ENCODE assay signal across 9 cellular contexts in the genomic region with DNA sequence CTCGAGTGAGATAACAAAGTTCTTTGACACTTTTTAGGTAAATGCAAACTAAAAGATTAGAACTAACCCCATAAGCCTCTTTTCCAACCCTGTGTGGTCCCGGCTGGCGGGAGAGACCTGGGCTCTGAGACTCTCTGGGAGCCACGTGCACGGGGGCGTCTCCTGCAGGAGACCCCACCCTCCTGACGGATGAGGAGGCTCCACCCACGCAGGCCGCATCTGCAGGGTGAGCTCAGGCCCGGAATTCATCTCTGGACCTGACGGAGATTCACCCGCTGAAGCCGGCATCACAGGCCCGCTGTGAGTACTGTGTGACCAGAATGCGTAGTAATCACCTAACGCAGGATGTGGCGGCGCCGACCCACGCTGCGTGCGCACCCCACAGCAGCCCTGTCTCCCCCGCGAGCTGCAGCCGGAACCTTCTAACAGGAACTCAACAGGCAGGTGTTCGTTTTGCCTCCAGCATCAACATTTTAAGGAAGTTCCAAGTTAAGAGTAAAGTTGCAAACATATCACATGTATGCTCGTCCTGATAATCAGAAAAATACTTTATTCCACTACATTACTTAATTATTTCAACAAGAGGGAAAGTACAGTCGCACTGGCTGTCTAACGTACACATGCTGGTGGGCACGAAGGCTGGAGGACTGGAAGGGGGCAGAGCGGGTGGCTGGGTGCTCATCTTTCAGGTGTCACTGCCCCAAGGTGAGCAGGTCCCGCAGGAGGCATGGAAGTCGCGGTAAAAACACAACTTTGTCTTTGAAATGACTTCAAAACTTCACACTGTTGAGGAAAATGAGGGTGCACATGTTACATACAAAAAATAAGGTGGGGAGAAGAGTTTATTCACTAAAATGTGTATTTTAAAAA. TPM values are rescaled to one million over a fixed set of nuclear protein-coding genes. Genes with fewer than 3 reads are reported as not detected.
DNase-seq lines count a peak whose midpoint lies in the region; ATAC-seq, FAIRE-seq and TF ChIP-seq lines count a peak whose summit lies in the region.
"Had no signal": no experiment of that assay in that cellular context is flagged by ENCODE, and none has a peak within 500 bp of the region (broad histone marks: within the 10 kb centered on the region; RNA-seq: fewer than 3 reads in every experiment).

No MANE protein-coding gene starts in this region.

- H3K4me3 ChIP-seq in Peyer's patch, result peak overlapping the region; percentile 21 to 34 (median 29)
- H3K4me3 ChIP-seq in keratinocyte (ENCODE audit: control insufficient read depth in 2 of 3, extremely low read depth in 1 of 3, insufficient read depth in 2 of 3, low read depth in 1 of 3, low read length in 3 of 3), result peak overlapping the region in 1 of 3 experiments; percentile 38
- H3K4me3 ChIP-seq: lung had no signal

- no peaks in the 10 kb centered on the region for H3K9me3 ChIP-seq in Peyer's patch
- H3K9me3 ChIP-seq in keratinocyte (ENCODE audit: control insufficient read depth, low read depth, low read length), result peaks cover 3% of the 10 kb centered on the region

- DNase-seq in Peyer's patch (peak; percentile 71 to 95 (median 90)), keratinocyte (ENCODE audit: low read depth, low spot score) (no peak), OCI-M2 (lab: John Stamatoyannopoulos, UW; ENCODE audit: unreplicated experiment) (no peak), HPDE6-E6E7 (ENCODE audit: extremely low spot score) (no peak), NCI-H1092 treated with DMSO at 0.1 percent for 48 hours (lab: John Stamatoyannopoulos, UW) (no peak)
- peak; percentile 80 for DNase-seq in activated effector memory CD4-positive, alpha-beta T cell treated with Interleukin-2 at 50 U/mL for 16 hours
- DNase-seq in stimulated activated CD8-positive, alpha-beta memory T cell treated with anti-CD3 and anti-CD28 coated beads, Interleukin-4, amount 100 ng/mL, for 24 hours (ENCODE audit: low read depth), result peak; percentile 66

- peak overlapping the region; percentile 42 to 70 (median 66) for H3K27ac ChIP-seq in Peyer's patch
- H3K27ac ChIP-seq in keratinocyte (ENCODE audit: control insufficient read depth, insufficient read depth, low read length), result no peak overlapping the region

- no peak for FAIRE-seq in keratinocyte (lab: Jason Lieb, UNC)

- H3K4me1 ChIP-seq in Peyer's patch, result peaks cover 0 to 9% (median 0%) of the 10 kb centered on the region in 4 donors
- H3K4me1 ChIP-seq in keratinocyte (ENCODE audit: control insufficient read depth, extremely low read depth, insufficient read depth, low read length), result peaks cover 17% of the 10 kb centered on the region

- no peak overlapping the region for H2AFZ ChIP-seq in keratinocyte (ENCODE audit: control insufficient read depth, low read length)

- no peaks in the 10 kb centered on the region for H3K79me2 ChIP-seq in keratinocyte (ENCODE audit: control insufficient read depth, insufficient read depth, low read length)

- no peak for TF ChIP-seq CTCF in Peyer's patch (IDR thresholded peaks at IDR 0.05)
- no peak for TF ChIP-seq CTCF in keratinocyte (optimal IDR thresholded peaks at IDR 0.05 in 1 of 3, IDR thresholded peaks at IDR 0.05 in 1 of 3, conservative IDR thresholded peaks at IDR 0.05 in 1 of 3; ENCODE audit: extremely low read depth in 1 of 3, insufficient read depth in 2 of 3, low read length in 3 of 3)

- no peak overlapping the region for H3K9ac ChIP-seq in keratinocyte (ENCODE audit: control insufficient read depth, extremely low read depth, insufficient read depth, low read length)

- H3K27me3 ChIP-seq in Peyer's patch, result no peaks in the 10 kb centered on the region
- H3K27me3 ChIP-seq in keratinocyte (ENCODE audit: control insufficient read depth, extremely low read depth, insufficient read depth, low read length), result peaks cover 89% of the 10 kb centered on the region

- no peaks in the 10 kb centered on the region for H3K9me1 ChIP-seq in keratinocyte (ENCODE audit: control insufficient read depth, extremely low read depth, insufficient read depth, low read length)

- H4K20me1 ChIP-seq in keratinocyte (ENCODE audit: control insufficient read depth, extremely low read depth, insufficient read depth, low read length), result no peaks in the 10 kb centered on the region

- dilution Hi-C loops in keratinocyte (cut with MboI; ENCODE audit: extremely low pct_ligation_motif_present, low sequenced_read_pairs), result no loop called here

- ATAC-seq in GM19372 (IDR thresholded peaks at IDR 0.05; ENCODE audit: low read depth, unreplicated experiment), result peak; percentile 75

- peak overlapping the region; percentile 56 for H3K4me2 ChIP-seq in keratinocyte (ENCODE audit: control insufficient read depth, extremely low read depth, insufficient read depth, low read depth, low read length)

- TF ChIP-seq POLR2A in Peyer's patch (IDR thresholded peaks at IDR 0.05), result peak; percentile 23 to 40

- H3K36me3 ChIP-seq in Peyer's patch (no peaks in the 10 kb centered on the region), keratinocyte (ENCODE audit: control insufficient read depth in 2 of 2, extremely low read depth in 1 of 2, insufficient read depth in 2 of 2, low read length in 2 of 2) (no peaks in the 10 kb centered on the region)

RNA-seq across cellular contexts. Expression of a gene that starts 44.5 kb away (rescaled TPM):
- total RNA-seq in Peyer's patch, result 10 to 100 TPM; 10.3 to 29.7 (median 26.8) TPM
- polyA plus RNA-seq in keratinocyte, result 2.8 to 8.1 TPM (median 4.9 TPM) in 3 replicates
- 1.9 TPM for polyA plus RNA-seq in keratinocyte (2011; ENCODE audit: low read depth)
- polyA plus RNA-seq in keratinocyte (2011; cell fraction: cytosol; rRNA removed), result 8.3 and 9.7 TPM in 2 replicates
- polyA plus RNA-seq in keratinocyte (2011; cell fraction: nucleus; rRNA removed), result 13.6 and 16.4 TPM in 2 replicates
- polyA plus RNA-seq in keratinocyte (2012; ENCODE audit: low replicate concordance), result 4.2 and 8.0 TPM in 2 replicates
- 28.4 to 43.9 TPM (median 33.5 TPM) in 3 replicates for polyA minus RNA-seq in keratinocyte
- 11.7 TPM for polyA minus RNA-seq in keratinocyte (2011; cell fraction: cytosol; rRNA and poly(A)+ RNA removed)
- polyA minus RNA-seq in keratinocyte (2011; cell fraction: nucleus; rRNA and poly(A)+ RNA removed), result 7.8 and 10.3 TPM in 2 replicates

RNA-seq across cellular contexts. Expression of a gene that starts 57.4 kb away (rescaled TPM):
- 1 to 10 TPM in 3 of 4 donors, not detected in 1; 4.5 to 6.6 (median 5.4) TPM for total RNA-seq in Peyer's patch
- 0.16 to 0.28 TPM (median 0.24 TPM) in 3 replicates for polyA plus RNA-seq in keratinocyte
- polyA plus RNA-seq in keratinocyte (2011; ENCODE audit: low read depth), result not detected
- polyA plus RNA-seq in keratinocyte (2011; cell fraction: cytosol; rRNA removed), result 0.16 and 0.30 TPM in 2 replicates
- polyA plus RNA-seq in keratinocyte (2011; cell fraction: nucleus; rRNA removed), result 0.69 and 0.85 TPM in 2 replicates
- polyA plus RNA-seq in keratinocyte (2012; ENCODE audit: low replicate concordance), result 0.18 TPM in 1 of 2 replicates, not detected in the other
- polyA minus RNA-seq in keratinocyte, result 0.10 TPM in 1 of 3 replicates, not detected in the others
- not detected for polyA minus RNA-seq in keratinocyte (2011; cell fraction: cytosol; rRNA and poly(A)+ RNA removed)
- 0.53 and 0.62 TPM in 2 replicates for polyA minus RNA-seq in keratinocyte (2011; cell fraction: nucleus; rRNA and poly(A)+ RNA removed)

Comparison
In these comparisons a context has a peak if more than half of its experiments do, and no peak if none do; other contexts are left out.
1. DNase-seq: peak in Peyer's patch (3 of 3), activated effector memory CD4-positive, alpha-beta T cell treated with Interleukin-2 at 50 U/mL for 16 hours (single experiment) and stimulated activated CD8-positive, alpha-beta memory T cell treated with anti-CD3 and anti-CD28 coated beads, Interleukin-4, amount 100 ng/mL, for 24 hours (single experiment); none in keratinocyte (single experiment), OCI-M2 (single experiment), HPDE6-E6E7 (single experiment) and NCI-H1092 treated with DMSO at 0.1 percent for 48 hours (single experiment).